In genomic region chr17:82560802-82561428, GRCh38 we compare ENCODE assay signal across 15 cellular contexts. TPM values are rescaled to one million over a fixed set of nuclear protein-coding genes. Genes with fewer than 3 reads are reported as not detected.
DNase-seq lines count a peak whose midpoint lies in the region; ATAC-seq and TF ChIP-seq lines count a peak whose summit lies in the region.
"Had no signal": no experiment of that assay in that cellular context is flagged by ENCODE, and none has a peak within 500 bp of the region (broad histone marks: within the 10 kb centered on the region; RNA-seq: fewer than 3 reads in every experiment).

No MANE protein-coding gene starts in this region.

- no peaks in the 10 kb centered on the region for H3K9me3 ChIP-seq in left lung
- H3K9me3 ChIP-seq: Peyer's patch, testis had no signal

- no peaks in the 10 kb centered on the region for H3K9me3 Mint-ChIP-seq in activated naive CD4-positive, alpha-beta T cell treated with anti-CD3 and anti-CD28 coated beads, Interleukin-2, amount 50 U/mL, for 72 hours
- H3K9me3 Mint-ChIP-seq in activated T-helper 17 cell treated with anti-CD3 and anti-CD28 coated beads, Interleukin-2, amount 50 U/mL, for 72 hours = no peaks in the 10 kb centered on the region
- H3K9me3 Mint-ChIP-seq: activated B cell treated with CpG ODN at 0.5 μM for 24 hours had no signal

- no peaks in the 10 kb centered on the region for H3K36me3 Mint-ChIP-seq in activated naive CD4-positive, alpha-beta T cell treated with anti-CD3 and anti-CD28 coated beads, Interleukin-2, amount 50 U/mL, for 72 hours
- peaks cover 29% of the 10 kb centered on the region for H3K36me3 Mint-ChIP-seq in activated T-helper 17 cell treated with anti-CD3 and anti-CD28 coated beads, Interleukin-2, amount 50 U/mL, for 72 hours (ENCODE audit: low read depth)

- H3K4me1 Mint-ChIP-seq in activated T-helper 17 cell treated with anti-CD3 and anti-CD28 coated beads, Interleukin-2, amount 50 U/mL, for 72 hours = peaks cover 7% of the 10 kb centered on the region

- H3K27me3 ChIP-seq in left lung = no peaks in the 10 kb centered on the region
- H3K27me3 ChIP-seq: Peyer's patch, testis had no signal

- no peak overlapping the region for H3K27ac ChIP-seq in left lung
- H3K27ac ChIP-seq: testis had no signal

- H3K4me3 Mint-ChIP-seq in activated T-helper 17 cell treated with anti-CD3 and anti-CD28 coated beads, Interleukin-2, amount 50 U/mL, for 72 hours = no peak overlapping the region
- H3K4me3 Mint-ChIP-seq: activated B cell treated with CpG ODN at 0.5 μM for 24 hours had no signal

- H3K4me3 ChIP-seq in left lung = no peak overlapping the region
- H3K4me3 ChIP-seq: Peyer's patch, testis had no signal

- H3K36me3 ChIP-seq in left lung = peaks cover 0 to 18% of the 10 kb centered on the region in 2 donors

- intact Hi-C loops in cardiac septum (cut with DNase I) (no loop called here), left lung (cut with DNase I) (no loop called here)

- peak overlapping the region; percentile 52 to 65 for H3K27ac Mint-ChIP-seq in activated naive CD4-positive, alpha-beta T cell treated with anti-CD3 and anti-CD28 coated beads, Interleukin-2, amount 50 U/mL, for 72 hours
- H3K27ac Mint-ChIP-seq in activated T-helper 17 cell treated with anti-CD3 and anti-CD28 coated beads, Interleukin-2, amount 50 U/mL, for 72 hours = peak overlapping the region; percentile 82
- H3K27ac Mint-ChIP-seq: activated B cell treated with CpG ODN at 0.5 μM for 24 hours had no signal

- no peaks in the 10 kb centered on the region for H3K27me3 Mint-ChIP-seq in activated T-helper 17 cell treated with anti-CD3 and anti-CD28 coated beads, Interleukin-2, amount 50 U/mL, for 72 hours
- H3K27me3 Mint-ChIP-seq: activated B cell treated with CpG ODN at 0.5 μM for 24 hours had no signal

- peaks cover 0 to 19% of the 10 kb centered on the region in 2 donors for H3K4me1 ChIP-seq in left lung

- no peak for ATAC-seq in activated naive CD4-positive, alpha-beta T cell treated with anti-CD3 and anti-CD28 coated beads, Interleukin-2, amount 50 U/mL, for 72 hours
- no peak for ATAC-seq in activated T-helper 17 cell treated with anti-CD3 and anti-CD28 coated beads, Interleukin-2, amount 50 U/mL, for 72 hours (replicated peaks)
- no peak for ATAC-seq in left lung
- ATAC-seq in GM19328 (IDR thresholded peaks at IDR 0.05; ENCODE audit: unreplicated experiment) = no peak
- ATAC-seq: left colon had no signal

- no peak for TF ChIP-seq CTCF in left lung (IDR thresholded peaks at IDR 0.05)

- DNase-seq in activated naive CD4-positive, alpha-beta T cell treated with anti-CD3 and anti-CD28 coated beads, Interleukin-2, amount 50 U/mL, for 72 hours (ENCODE audit: low spot score in 2 of 2) = no peak
- no peak for DNase-seq in activated naive CD4-positive, alpha-beta T cell treated with Interleukin-2 at 50 U/mL for 16 hours
- DNase-seq in iris pigment epithelial cell (ENCODE audit: low read depth) (peak; percentile 32), cardiac septum (ENCODE audit: low spot score) (no peak), KG1 (lab: John Stamatoyannopoulos, UW) (no peak), left lung (no peak)
- DNase-seq: activated B cell treated with CpG ODN at 0.5 μM for 24 hours; activated CD8-positive, alpha-beta memory T cell treated with anti-CD3 and anti-CD28 coated beads, Interleukin-2, amount 50 U/mL, for 48 hours; left colon; NCI-H1092; NCI-H748 treated with DMSO at 0.1 percent for 48 hours; Peyer's patch; testis had no signal

RNA-seq across cellular contexts. Expression of gene FOXK2, which starts 41.4 kb away (rescaled TPM):
- 10 to 100 TPM; 56.2 to 67.4 TPM for total RNA-seq in activated naive CD4-positive, alpha-beta T cell treated with anti-CD3 and anti-CD28 coated beads, Interleukin-2, amount 50 U/mL, for 72 hours
- 10 to 100 TPM; 38.2 to 59.4 TPM for total RNA-seq in activated T-helper 17 cell treated with anti-CD3 and anti-CD28 coated beads, Interleukin-2, amount 50 U/mL, for 72 hours
- 40.2 TPM for total RNA-seq in cardiac septum
- total RNA-seq in left lung = 10 to 100 TPM; 50.4 to 57.0 TPM
